ENCODE assay signal across 14 cellular contexts in genomic region chr6:52116605-52116948, GRCh38. TPM values are rescaled to one million over a fixed set of nuclear protein-coding genes. Genes with fewer than 3 reads are reported as not detected.
DNase-seq lines count a peak whose midpoint lies in the region; ATAC-seq and TF ChIP-seq lines count a peak whose summit lies in the region.
"Had no signal": no experiment of that assay in that cellular context is flagged by ENCODE, and none has a peak within 500 bp of the region (broad histone marks: within the 10 kb centered on the region; RNA-seq: fewer than 3 reads in every experiment).

No MANE protein-coding gene starts in this region.

- peaks cover 6 to 18% (median 13%) of the 10 kb centered on the region in 3 donors for H3K4me1 ChIP-seq in skeletal muscle tissue (ENCODE audit: control insufficient read depth in 3 of 3, insufficient read depth in 3 of 3, low read length in 3 of 3)

- peaks cover 6% of the 10 kb centered on the region for H3K36me3 Mint-ChIP-seq in natural killer cell treated with Interleukin-12 subunit alpha and Interleukin-12 subunit beta and Interleukin-15 and Interleukin-18, amount 100 ng/mL, for 72 hours
- peaks cover 0 to 6% (median 6%) of the 10 kb centered on the region in 3 donors for H3K36me3 Mint-ChIP-seq in naive thymus-derived CD8-positive, alpha-beta T cell

- no peak for DNase-seq in SK-N-MC (ENCODE audit: low read depth, low spot score)
- no peak for DNase-seq in natural killer cell treated with Interleukin-12 subunit alpha and Interleukin-12 subunit beta and Interleukin-15 and Interleukin-18, amount 100 ng/mL, for 72 hours (ENCODE audit: low spot score)
- no peak for DNase-seq in NAMALWA (ENCODE audit: low spot score)
- no peak for DNase-seq in naive thymus-derived CD8-positive, alpha-beta T cell
- DNase-seq: CD8-positive, alpha-beta memory T cell; GOT3; H9; IMR-90 had no signal

- no peak for TF ChIP-seq CTCF in C4-2B (conservative IDR thresholded peaks at IDR 0.05)

- H3K4me1 Mint-ChIP-seq in natural killer cell treated with Interleukin-12 subunit alpha and Interleukin-12 subunit beta and Interleukin-15 and Interleukin-18, amount 100 ng/mL, for 72 hours (ENCODE audit: low read depth in 2 of 2): no peaks in the 10 kb centered on the region
- no peaks in the 10 kb centered on the region for H3K4me1 Mint-ChIP-seq in naive thymus-derived CD8-positive, alpha-beta T cell
- H3K4me1 Mint-ChIP-seq: CD8-positive, alpha-beta memory T cell had no signal

- H3K36me3 ChIP-seq in SK-N-MC (ENCODE audit: insufficient read depth, low read length) (no peaks in the 10 kb centered on the region), skeletal muscle tissue (ENCODE audit: control insufficient read depth in 3 of 3, insufficient read depth in 3 of 3, low read length in 3 of 3) (no peaks in the 10 kb centered on the region)

- peak overlapping the region; percentile 79 for H3K27ac ChIP-seq in C4-2B
- H3K27ac ChIP-seq in SK-N-MC: peak overlapping the region; percentile 97
- H3K27ac ChIP-seq in skeletal muscle tissue (ENCODE audit: low read depth, low read length): peak overlapping the region; percentile 8

- peaks cover 27 to 45% of the 10 kb centered on the region in 2 donors for H3K27me3 Mint-ChIP-seq in natural killer cell treated with Interleukin-12 subunit alpha and Interleukin-12 subunit beta and Interleukin-15 and Interleukin-18, amount 100 ng/mL, for 72 hours
- H3K27me3 Mint-ChIP-seq in naive thymus-derived CD8-positive, alpha-beta T cell: peaks cover 10 to 30% (median 17%) of the 10 kb centered on the region in 5 donors

- H3K9me3 Mint-ChIP-seq in natural killer cell treated with Interleukin-12 subunit alpha and Interleukin-12 subunit beta and Interleukin-15 and Interleukin-18, amount 100 ng/mL, for 72 hours: peaks cover 10% of the 10 kb centered on the region
- peaks cover 0 to 32% (median 12%) of the 10 kb centered on the region in 9 donors for H3K9me3 Mint-ChIP-seq in naive thymus-derived CD8-positive, alpha-beta T cell

- H3K4me3 ChIP-seq in SK-N-MC (no peak overlapping the region), skeletal muscle tissue (ENCODE audit: low read length in 3 of 3) (no peak overlapping the region)
- H3K4me3 ChIP-seq: GM12878 had no signal

- no peak overlapping the region for H3K27ac Mint-ChIP-seq in natural killer cell treated with Interleukin-12 subunit alpha and Interleukin-12 subunit beta and Interleukin-15 and Interleukin-18, amount 100 ng/mL, for 72 hours
- H3K27ac Mint-ChIP-seq in naive thymus-derived CD8-positive, alpha-beta T cell: no peak overlapping the region
- H3K27ac Mint-ChIP-seq: CD8-positive, alpha-beta memory T cell; H9 had no signal

- peak; percentile 11 to 36 for ATAC-seq in natural killer cell treated with Interleukin-12 subunit alpha and Interleukin-12 subunit beta and Interleukin-15 and Interleukin-18, amount 100 ng/mL, for 72 hours
- ATAC-seq in naive thymus-derived CD8-positive, alpha-beta T cell: no peak
- ATAC-seq in GM18907 (IDR thresholded peaks at IDR 0.05; ENCODE audit: unreplicated experiment): no peak
- ATAC-seq: GM12878 had no signal

- no peak overlapping the region for H3K4me3 Mint-ChIP-seq in natural killer cell treated with Interleukin-12 subunit alpha and Interleukin-12 subunit beta and Interleukin-15 and Interleukin-18, amount 100 ng/mL, for 72 hours
- no peak overlapping the region for H3K4me3 Mint-ChIP-seq in naive thymus-derived CD8-positive, alpha-beta T cell
- H3K4me3 Mint-ChIP-seq: CD8-positive, alpha-beta memory T cell; H9 had no signal

- no peaks in the 10 kb centered on the region for H3K27me3 ChIP-seq in skeletal muscle tissue (ENCODE audit: control insufficient read depth in 3 of 3, insufficient read depth in 3 of 3, low read length in 3 of 3)

- no peak overlapping the region for H3K9ac ChIP-seq in SK-N-MC (ENCODE audit: insufficient read length)
- H3K9ac ChIP-seq in skeletal muscle tissue (ENCODE audit: low read depth in 1 of 3, low read length in 3 of 3): no peak overlapping the region

- POLR2A ChIA-PET in naive thymus-derived CD8-positive, alpha-beta T cell (lab: Charles Lee): no interaction called here

- H3K9me3 ChIP-seq in SK-N-MC (ENCODE audit: low read depth, low read length) (no peaks in the 10 kb centered on the region), skeletal muscle tissue (ENCODE audit: control insufficient read depth in 3 of 3, low read length in 3 of 3) (no peaks in the 10 kb centered on the region)

RNA-seq across cellular contexts. Expression of gene PKHD1, which starts 29.2 kb away (rescaled TPM):
- not detected for total RNA-seq in natural killer cell treated with Interleukin-12 subunit alpha and Interleukin-12 subunit beta and Interleukin-15 and Interleukin-18, amount 100 ng/mL, for 72 hours
- 38.6 TPM for total RNA-seq in skeletal muscle tissue
- not detected for total RNA-seq in naive thymus-derived CD8-positive, alpha-beta T cell
- polyA plus RNA-seq in naive thymus-derived CD8-positive, alpha-beta T cell: not detected
- total RNA-seq: CD8-positive, alpha-beta memory T cell; G401; IMR-90 had no signal
- polyA plus RNA-seq: BJ; CD8-positive, alpha-beta memory T cell; IMR-90 had no signal

Comparison
In these comparisons a context has a peak if more than half of its experiments do, and no peak if none do; other contexts are left out.
1. H3K27ac ChIP-seq: peak in every context shown above with its lines; median percentile 97 in SK-N-MC; 79 in C4-2B; 8 in skeletal muscle tissue.
2. ATAC-seq: peak in natural killer cell treated with Interleukin-12 subunit alpha and Interleukin-12 subunit beta and Interleukin-15 and Interleukin-18, amount 100 ng/mL, for 72 hours (2 of 2); none in naive thymus-derived CD8-positive, alpha-beta T cell (0 of 2) and GM18907 (single experiment).
3. RNA of gene PKHD1, which starts 29.2 kb away (total RNA-seq): 38.6 TPM in skeletal muscle tissue (single experiment); not detected in natural killer cell treated with Interleukin-12 subunit alpha and Interleukin-12 subunit beta and Interleukin-15 and Interleukin-18, amount 100 ng/mL, for 72 hours and not detected in naive thymus-derived CD8-positive, alpha-beta T cell; every median in the first group is over 10 times any median in the second.